ENCODE assay signal across 25 cellular contexts in the genomic region with DNA sequence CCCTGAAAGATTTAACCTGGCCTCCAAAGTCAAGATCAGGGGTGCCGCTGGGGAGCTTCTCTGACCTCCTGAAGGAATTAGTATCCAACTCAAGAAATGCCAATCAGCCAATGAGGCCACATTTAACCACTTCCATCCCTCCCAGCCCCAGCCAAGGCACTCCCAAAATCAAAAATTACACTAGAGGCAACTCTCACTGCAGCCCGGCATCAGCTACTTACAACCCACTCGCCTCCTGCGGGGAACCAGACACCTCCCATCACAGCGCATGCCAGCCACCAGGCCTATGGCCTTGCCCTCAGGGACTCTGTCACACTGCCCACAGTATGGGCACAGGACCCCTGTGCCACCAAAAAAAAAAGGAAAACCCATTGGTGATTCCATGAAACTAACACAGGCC.
"Had no signal": no experiment of that assay in that cellular context is flagged by ENCODE, and none has a peak within 500 bp of the region (broad histone marks: within the 10 kb centered on the region; RNA-seq: fewer than 3 reads in every experiment).

No MANE protein-coding gene starts in this region.

- H3K4me3 ChIP-seq: esophagus squamous epithelium, psoas muscle, thoracic aorta, tibial nerve, upper lobe of left lung, uterus had no signal

- H3K4me3 Mint-ChIP-seq: effector memory CD8-positive, alpha-beta T cell; immature natural killer cell; naive thymus-derived CD8-positive, alpha-beta T cell; nephron progenitor cell; stimulated activated memory B cell treated with anti-CD40 and anti-IgM and Interleukin-4, amounts not matched to agents 10 μg/mL and 1 μg/mL and 100 μg/mL, for 72 hours; stimulated activated naive CD8-positive, alpha-beta T cell treated with anti-CD3 and anti-CD28 coated beads, Interleukin-15, Interleukin-2, amounts not matched to agents 100 ng/mL and 50 ng/mL, for 24 hours had no signal

- H3K4me1 ChIP-seq: esophagus squamous epithelium, psoas muscle, tibial nerve, upper lobe of left lung, uterus had no signal

- ATAC-seq: effector memory CD8-positive, alpha-beta T cell; left lobe of liver; naive thymus-derived CD8-positive, alpha-beta T cell; psoas muscle had no signal

- H3K36me3 ChIP-seq: esophagus squamous epithelium, thoracic aorta, tibial nerve, upper lobe of left lung, uterus had no signal

- DNase-seq: cortex of kidney; effector memory CD8-positive, alpha-beta T cell; erythroblast; esophagus squamous epithelium; foreskin melanocyte; hypothalamus; immature natural killer cell; mammary epithelial cell; mesendoderm; naive thymus-derived CD8-positive, alpha-beta T cell; nephron progenitor cell; nucleus accumbens; psoas muscle; right cardiac atrium; small intestine; stimulated activated CD4-positive, alpha-beta T cell treated with anti-CD3 and anti-CD28 coated beads, Interleukin-12 subunit alpha, Interleukin-12 subunit beta, amount 100 ng/mL, for 4 hours; stimulated activated CD4-positive, alpha-beta T cell treated with anti-CD3 and anti-CD28 coated beads, Interleukin-1b, Interleukin-23, amount 100 ng/mL, for 48 hours; stimulated activated CD4-positive, alpha-beta T cell treated with anti-CD3 and anti-CD28 coated beads, Interleukin-4, amount 100 ng/mL, for 1 hour; upper lobe of left lung had no signal

- H3K4me1 Mint-ChIP-seq: immature natural killer cell; stimulated activated memory B cell treated with anti-CD40 and anti-IgM and Interleukin-4, amounts not matched to agents 10 μg/mL and 1 μg/mL and 100 μg/mL, for 72 hours had no signal

- H3K9me3 ChIP-seq: esophagus squamous epithelium, psoas muscle, thoracic aorta, tibial nerve, upper lobe of left lung, uterus had no signal

- H3K36me3 Mint-ChIP-seq: immature natural killer cell; naive thymus-derived CD8-positive, alpha-beta T cell; stimulated activated memory B cell treated with anti-CD40 and anti-IgM and Interleukin-4, amounts not matched to agents 10 μg/mL and 1 μg/mL and 100 μg/mL, for 72 hours had no signal

- H3K27me3 Mint-ChIP-seq: stimulated activated naive CD8-positive, alpha-beta T cell treated with anti-CD3 and anti-CD28 coated beads, Interleukin-15, Interleukin-2, amounts not matched to agents 100 ng/mL and 50 ng/mL, for 24 hours had no signal

- H3K27ac ChIP-seq: esophagus squamous epithelium, psoas muscle, thoracic aorta, tibial nerve, upper lobe of left lung, uterus had no signal

- H3K9me3 Mint-ChIP-seq: effector memory CD8-positive, alpha-beta T cell; naive thymus-derived CD8-positive, alpha-beta T cell; nephron progenitor cell; stimulated activated memory B cell treated with anti-CD40 and anti-IgM and Interleukin-4, amounts not matched to agents 10 μg/mL and 1 μg/mL and 100 μg/mL, for 72 hours; stimulated activated naive CD8-positive, alpha-beta T cell treated with anti-CD3 and anti-CD28 coated beads, Interleukin-15, Interleukin-2, amounts not matched to agents 100 ng/mL and 50 ng/mL, for 24 hours had no signal

- H3K27me3 ChIP-seq: esophagus squamous epithelium, tibial nerve, upper lobe of left lung, uterus had no signal

- H3K27ac Mint-ChIP-seq: effector memory CD8-positive, alpha-beta T cell; immature natural killer cell; naive thymus-derived CD8-positive, alpha-beta T cell; nephron progenitor cell; stimulated activated memory B cell treated with anti-CD40 and anti-IgM and Interleukin-4, amounts not matched to agents 10 μg/mL and 1 μg/mL and 100 μg/mL, for 72 hours; stimulated activated naive CD8-positive, alpha-beta T cell treated with anti-CD3 and anti-CD28 coated beads, Interleukin-15, Interleukin-2, amounts not matched to agents 100 ng/mL and 50 ng/mL, for 24 hours had no signal
